ENCODE assay signal across 8 cellular contexts in genomic region chr1:215636258-215636965, GRCh38.
DNase-seq lines count a peak whose midpoint lies in the region; ATAC-seq and TF ChIP-seq lines count a peak whose summit lies in the region.
"Had no signal": no experiment of that assay in that cellular context is flagged by ENCODE, and none has a peak within 500 bp of the region (broad histone marks: within the 10 kb centered on the region; RNA-seq: fewer than 3 reads in every experiment).

No MANE protein-coding gene starts in this region.

- POLR2A ChIA-PET in activated CD4-positive, alpha-beta T cell treated with anti-CD3 and anti-CD28 coated beads for 36 hours (lab: Charles Lee), result no interaction called here

- 66 to 68% methylated on average over 9 of the region's 9 CpGs for WGBS in upper lobe of left lung, 2 donors

- H3K36me3 ChIP-seq in colonic mucosa (no peaks in the 10 kb centered on the region), mucosa of descending colon (ENCODE audit: low read depth) (no peaks in the 10 kb centered on the region), upper lobe of left lung (no peaks in the 10 kb centered on the region)

- no peak for TF ChIP-seq EP300 in upper lobe of left lung (IDR thresholded peaks at IDR 0.05)

- ATAC-seq in mucosa of descending colon (peak; percentile 91), upper lobe of left lung (ENCODE audit: low FRiP score in 2 of 2) (peak; percentile 27 to 88)
- ATAC-seq in activated CD4-positive, alpha-beta T cell treated with anti-CD3 and anti-CD28 coated beads for 36 hours, result no peak

- no peak overlapping the region for H3K27ac Mint-ChIP-seq in activated CD4-positive, alpha-beta T cell treated with anti-CD3 and anti-CD28 coated beads for 36 hours

- no peak for TF ChIP-seq POLR2A in upper lobe of left lung (IDR thresholded peaks at IDR 0.05)

- intact Hi-C loops in colonic mucosa (cut with DNase I) (no loop called here), mucosa of descending colon (cut with DNase I, micrococcal nuclease) (no loop called here)
- intact Hi-C loops in activated CD4-positive, alpha-beta T cell treated with anti-CD3 and anti-CD28 coated beads for 36 hours (cut with DNase I, micrococcal nuclease), result no loop called here

- peaks cover 3% of the 10 kb centered on the region for H3K27me3 Mint-ChIP-seq in activated CD4-positive, alpha-beta T cell treated with anti-CD3 and anti-CD28 coated beads for 36 hours

- no peak overlapping the region for H3K4me3 ChIP-seq in colonic mucosa
- H3K4me3 ChIP-seq in mucosa of descending colon, result no peak overlapping the region
- H3K4me3 ChIP-seq in upper lobe of left lung, result no peak overlapping the region

- H3K4me1 ChIP-seq in colonic mucosa, result no peaks in the 10 kb centered on the region
- peaks cover 17% of the 10 kb centered on the region for H3K4me1 ChIP-seq in mucosa of descending colon (ENCODE audit: low read depth)
- H3K4me1 ChIP-seq in upper lobe of left lung, result no peaks in the 10 kb centered on the region

- TF ChIP-seq CTCF in colonic mucosa (IDR thresholded peaks at IDR 0.05) (no peak), mucosa of descending colon (IDR thresholded peaks at IDR 0.05) (no peak), upper lobe of left lung (IDR thresholded peaks at IDR 0.05) (no peak)

- no peak overlapping the region for H3K4me3 Mint-ChIP-seq in activated CD4-positive, alpha-beta T cell treated with anti-CD3 and anti-CD28 coated beads for 36 hours

- H3K9me3 Mint-ChIP-seq in activated CD4-positive, alpha-beta T cell treated with anti-CD3 and anti-CD28 coated beads for 36 hours (ENCODE audit: low read depth), result no peaks in the 10 kb centered on the region

- peak overlapping the region in 1 of 2 donors; percentile 43 for H3K9ac ChIP-seq in colonic mucosa (ENCODE audit: low read depth in 2 of 2, low read length in 2 of 2)

- H3K36me3 Mint-ChIP-seq in activated CD4-positive, alpha-beta T cell treated with anti-CD3 and anti-CD28 coated beads for 36 hours (ENCODE audit: low read depth), result no peaks in the 10 kb centered on the region

- no peaks in the 10 kb centered on the region for H3K4me1 Mint-ChIP-seq in activated CD4-positive, alpha-beta T cell treated with anti-CD3 and anti-CD28 coated beads for 36 hours

- CTCF ChIA-PET in activated CD4-positive, alpha-beta T cell treated with anti-CD3 and anti-CD28 coated beads for 36 hours (lab: Charles Lee), result no interaction called here

- H3K27ac ChIP-seq in colonic mucosa, result peak overlapping the region; percentile 92
- peak overlapping the region in 1 of 4 donors; percentile 19 for H3K27ac ChIP-seq in upper lobe of left lung

- H3K9me3 ChIP-seq in colonic mucosa, result no peaks in the 10 kb centered on the region
- H3K9me3 ChIP-seq in mucosa of descending colon, result no peaks in the 10 kb centered on the region
- H3K9me3 ChIP-seq in upper lobe of left lung, result no peaks in the 10 kb centered on the region

- DNase-seq in M059J (ENCODE audit: low read depth) (peak; percentile 58), colonic mucosa (peak; percentile 48), mucosa of descending colon (peak in 2 of 3 donors; percentile 41 to 46), upper lobe of left lung (no peak), cerebellum (ENCODE audit: low spot score) (no peak), NCI-H345 (lab: John Stamatoyannopoulos, UW) (no peak)
- no peak for DNase-seq in activated CD4-positive, alpha-beta T cell treated with anti-CD3 and anti-CD28 coated beads for 36 hours
- DNase-seq: NCI-H1092 had no signal

- H3K27me3 ChIP-seq in colonic mucosa (no peaks in the 10 kb centered on the region), upper lobe of left lung (no peaks in the 10 kb centered on the region)

Comparison
In these comparisons a context has a peak if more than half of its experiments do, and no peak if none do; other contexts are left out.
1. DNase-seq: peak in M059J (single experiment), colonic mucosa (single experiment) and mucosa of descending colon (2 of 3); none in upper lobe of left lung (0 of 2), activated CD4-positive, alpha-beta T cell treated with anti-CD3 and anti-CD28 coated beads for 36 hours (single experiment), cerebellum (single experiment) and NCI-H345 (single experiment).